ENCODE assay signal across 1 cellular context in genomic region chr14:24442240-24443052, GRCh38.
TF ChIP-seq lines count a peak whose summit lies in the region.

Gene SDR39U1 (minus strand): TSS chr14:24442776. CDS start chr14:24442769, 7 bp downstream.

TF ChIP-seq in H1, 55 proteins besides CTCF, POLR2A, EP300 and RAD21 (continued from another document):
- no peak for TF ChIP-seq CHD7 (IDR thresholded peaks at IDR 0.05; ENCODE audit: insufficient replicate concordance, low read length)
- TF ChIP-seq RXRA (IDR thresholded peaks at IDR 0.05; ENCODE audit: insufficient read depth, low read depth, low read length): no peak
- 0 out of 2 replicates have a peak, but pooled peaks have one; percentile 46 for TF ChIP-seq CEBPB (IDR thresholded peaks at IDR 0.05; ENCODE audit: low read depth, low read length)
- no peak for TF ChIP-seq SIRT6 (IDR thresholded peaks at IDR 0.05; ENCODE audit: low read length)
- peak; percentile 27; the same call in 1 of the 2 replicates for TF ChIP-seq SRF (IDR thresholded peaks at IDR 0.05; ENCODE audit: low read depth, low read length)
- no peak for TF ChIP-seq GTF2F1 (IDR thresholded peaks at IDR 0.05; ENCODE audit: borderline replicate concordance, low read depth, low read length)
- TF ChIP-seq RBBP5 (IDR thresholded peaks at IDR 0.05; ENCODE audit: borderline replicate concordance, low read depth, low read length): peak; percentile 89; the same call in 1 of the 2 replicates
- no peak for TF ChIP-seq RFX5 (IDR thresholded peaks at IDR 0.05; ENCODE audit: borderline replicate concordance, low read depth, low read length)
- TF ChIP-seq GABPA (IDR thresholded peaks at IDR 0.05; ENCODE audit: borderline replicate concordance, insufficient read depth, low read length): peak; percentile 94
- no peak for TF ChIP-seq BACH1 (IDR thresholded peaks at IDR 0.05; ENCODE audit: low read length)
- TF ChIP-seq TAF1 (IDR thresholded peaks at IDR 0.05; ENCODE audit: low read depth, low read length): peak; percentile 74
- TF ChIP-seq TCF12 (IDR thresholded peaks at IDR 0.05; ENCODE audit: low read depth, low read length): no peak
- TF ChIP-seq POLR2AphosphoS5 (IDR thresholded peaks at IDR 0.05; ENCODE audit: low read depth, low read length): peak; percentile 77
- no peak for TF ChIP-seq SP2 (IDR thresholded peaks at IDR 0.05; ENCODE audit: low read length)
- TF ChIP-seq POU5F1 (IDR thresholded peaks at IDR 0.05; ENCODE audit: low read depth, low read length): no peak
- TF ChIP-seq EGR1 (IDR thresholded peaks at IDR 0.05; ENCODE audit: borderline replicate concordance, low read depth, low read length): no peak
- TF ChIP-seq SIX5 (IDR thresholded peaks at IDR 0.05; ENCODE audit: low read depth, low read length): 0 out of 2 replicates have a peak, but pooled peaks have one; percentile 11
- TF ChIP-seq HDAC6 (IDR thresholded peaks at IDR 0.05; ENCODE audit: low read depth, low read length): no peak
- TF ChIP-seq RNF2 (IDR thresholded peaks at IDR 0.05; ENCODE audit: borderline replicate concordance, low read depth, low read length, missing control alignments, poor library complexity, severe bottlenecking): no peak
- TF ChIP-seq MAX (IDR thresholded peaks at IDR 0.05): peak; percentile 34; the same call in 1 of the 2 replicates
- no peak for TF ChIP-seq SP1 (IDR thresholded peaks at IDR 0.05; ENCODE audit: low read depth, low read length)
- TF ChIP-seq BRCA1 (IDR thresholded peaks at IDR 0.05; ENCODE audit: low read depth, low read length): no peak
- peak; percentile 92 for TF ChIP-seq CREB1 (IDR thresholded peaks at IDR 0.05)
- TF ChIP-seq TAF7 (optimal IDR thresholded peaks at IDR 0.05; ENCODE audit: borderline replicate concordance, low read depth, low read length): peak; percentile 4
- no peak for TF ChIP-seq JUND (IDR thresholded peaks at IDR 0.05; ENCODE audit: low read length)
- TF ChIP-seq SAP30 (IDR thresholded peaks at IDR 0.05; ENCODE audit: insufficient read depth, insufficient replicate concordance, low read length): peak; percentile 34
- TF ChIP-seq ATF2 (IDR thresholded peaks at IDR 0.05; ENCODE audit: low read length): no peak
- peak; percentile 79 for TF ChIP-seq PHF8 (conservative IDR thresholded peaks at IDR 0.05; ENCODE audit: low read depth, low read length)
- peak; percentile 71 for TF ChIP-seq USF2 (IDR thresholded peaks at IDR 0.05; ENCODE audit: low read length)
- peak; percentile 12; the same call in 1 of the 2 replicates for TF ChIP-seq MAFK (IDR thresholded peaks at IDR 0.05; ENCODE audit: low read depth, low read length)
- TF ChIP-seq TBP (IDR thresholded peaks at IDR 0.05; ENCODE audit: low read depth, low read length): peak; percentile 70
- TF ChIP-seq JUN (IDR thresholded peaks at IDR 0.05; ENCODE audit: low read depth, low read length): no peak
- TF ChIP-seq SUZ12 (IDR thresholded peaks at IDR 0.05; ENCODE audit: low read length): no peak
- TF ChIP-seq EZH2 (IDR thresholded peaks at IDR 0.05; ENCODE audit: low read depth, low read length, severe bottlenecking): no peak
- TF ChIP-seq CBX5 (IDR thresholded peaks at IDR 0.05; ENCODE audit: low read depth, low read length): no peak
- TF ChIP-seq KDM5A (IDR thresholded peaks at IDR 0.05; ENCODE audit: low read length): peak; percentile 72; the same call in 1 of the 2 replicates
- TF ChIP-seq E2F6 (IDR thresholded peaks at IDR 0.05): 0 out of 2 replicates have a peak, but pooled peaks have one; percentile 22
- TF ChIP-seq TEAD4 (IDR thresholded peaks at IDR 0.05; ENCODE audit: low read depth, low read length): no peak
- no peak for TF ChIP-seq KDM1A (IDR thresholded peaks at IDR 0.05; ENCODE audit: borderline replicate concordance, low read length)
- TF ChIP-seq SIN3A (conservative IDR thresholded peaks at IDR 0.05 in 1 of 2, IDR thresholded peaks at IDR 0.05 in 1 of 2; ENCODE audit: low read depth in 1 of 2, low read length in 2 of 2): 0 out of 4 replicates have a peak, but pooled peaks have one; percentile 55 to 79
- TF ChIP-seq BCL11A (IDR thresholded peaks at IDR 0.05; ENCODE audit: low read depth in 2 of 2, low read length in 2 of 2): no peak
- no peak for TF ChIP-seq NANOG (IDR thresholded peaks at IDR 0.05; ENCODE audit: insufficient read depth, low read depth, low read length, poor library complexity, severe bottlenecking)
- TF ChIP-seq ZNF274 (IDR thresholded peaks at IDR 0.05; ENCODE audit: borderline replicate concordance, extremely low read depth, low read length): no peak
- peak; percentile 78 for TF ChIP-seq CHD2 (IDR thresholded peaks at IDR 0.05; ENCODE audit: low read length)
- TF ChIP-seq SP4 (IDR thresholded peaks at IDR 0.05; ENCODE audit: low read length): no peak
- 0 out of 2 replicates have a peak, but pooled peaks have one; percentile 44 for TF ChIP-seq ATF3 (IDR thresholded peaks at IDR 0.05; ENCODE audit: insufficient read depth, low read depth, low read length)
- no peak for TF ChIP-seq FOSL1 (IDR thresholded peaks at IDR 0.05; ENCODE audit: insufficient read depth, low read depth, low read length)
